In the genomic region with DNA sequence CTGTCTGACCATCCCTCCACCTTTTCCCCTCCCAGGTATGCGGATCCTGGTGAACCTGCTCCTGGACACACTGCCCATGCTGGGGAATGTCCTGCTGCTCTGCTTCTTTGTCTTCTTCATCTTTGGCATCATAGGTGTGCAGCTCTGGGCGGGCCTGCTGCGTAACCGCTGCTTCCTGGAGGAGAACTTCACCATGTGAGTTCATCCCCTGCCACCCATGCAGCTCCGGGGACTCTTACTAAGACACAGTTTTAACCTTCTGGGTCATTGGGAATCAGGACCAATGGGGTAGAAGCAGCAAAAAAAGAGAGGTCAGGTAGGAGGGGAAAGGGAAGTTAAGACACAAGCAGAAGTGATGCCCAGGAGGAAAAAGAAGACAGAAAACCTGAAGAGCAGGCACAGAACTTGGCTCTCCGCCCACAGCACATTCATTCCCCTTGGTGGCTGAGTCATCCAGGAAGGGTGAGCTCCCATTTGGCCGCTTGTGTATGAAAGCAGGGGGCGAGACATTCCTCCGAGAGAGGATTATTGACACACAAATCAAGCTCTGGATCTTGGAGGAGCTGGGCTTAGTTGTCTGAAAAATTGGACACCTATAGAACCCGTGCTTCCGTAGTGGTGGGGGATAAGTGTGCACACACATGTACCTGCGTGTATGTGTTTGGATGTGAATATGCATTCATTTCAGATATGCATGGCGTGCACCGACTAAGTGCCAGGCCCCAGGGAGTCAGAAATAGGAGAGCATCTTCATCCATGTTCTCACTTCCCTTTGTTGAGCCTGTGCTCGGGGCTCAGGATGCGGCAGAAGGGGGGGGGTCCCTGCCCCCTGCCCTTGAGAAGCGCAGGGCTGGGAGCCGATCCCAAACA, we compare ENCODE assay signal across 1 cellular context.
TF ChIP-seq lines count a peak whose summit lies in the region.

No MANE protein-coding gene starts in this region.

TF ChIP-seq in HEK293, 187 proteins besides CTCF, POLR2A, EP300 and RAD21 (continued from another document):
- TF ChIP-seq, protein P1, sequence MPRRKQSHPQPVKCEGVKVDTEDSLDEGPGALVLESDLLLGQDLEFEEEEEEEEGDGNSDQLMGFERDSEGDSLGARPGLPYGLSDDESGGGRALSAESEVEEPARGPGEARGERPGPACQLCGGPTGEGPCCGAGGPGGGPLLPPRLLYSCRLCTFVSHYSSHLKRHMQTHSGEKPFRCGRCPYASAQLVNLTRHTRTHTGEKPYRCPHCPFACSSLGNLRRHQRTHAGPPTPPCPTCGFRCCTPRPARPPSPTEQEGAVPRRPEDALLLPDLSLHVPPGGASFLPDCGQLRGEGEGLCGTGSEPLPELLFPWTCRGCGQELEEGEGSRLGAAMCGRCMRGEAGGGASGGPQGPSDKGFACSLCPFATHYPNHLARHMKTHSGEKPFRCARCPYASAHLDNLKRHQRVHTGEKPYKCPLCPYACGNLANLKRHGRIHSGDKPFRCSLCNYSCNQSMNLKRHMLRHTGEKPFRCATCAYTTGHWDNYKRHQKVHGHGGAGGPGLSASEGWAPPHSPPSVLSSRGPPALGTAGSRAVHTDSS (tag by site-specific recombination; IDR thresholded peaks at IDR 0.05), result no peak
- peak; percentile 45; the same call in 1 of the 2 replicates for TF ChIP-seq KLF8 (tag by site-specific recombination; IDR thresholded peaks at IDR 0.05)
